1 cellular context compared by ENCODE assay signal in the genomic region with DNA sequence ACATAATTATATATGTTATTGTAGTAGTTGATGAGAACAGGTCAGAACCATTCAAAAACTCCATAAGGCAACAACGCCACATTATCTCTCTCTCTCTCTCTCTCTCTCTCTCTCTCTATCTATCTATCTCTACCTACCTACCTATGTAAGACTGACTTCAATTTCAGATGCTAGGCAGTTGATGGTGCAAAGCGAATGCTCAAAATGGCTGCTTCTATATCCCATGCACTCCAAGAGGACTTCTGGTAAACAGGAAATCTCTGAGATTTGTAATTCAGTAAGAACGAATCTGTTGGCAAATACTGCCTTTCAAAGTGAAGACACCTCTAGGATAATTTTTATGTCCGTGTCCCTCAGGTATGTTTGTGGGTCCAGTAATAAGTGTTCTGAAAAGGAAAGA.
TF ChIP-seq lines count a peak whose summit lies in the region.

No MANE protein-coding gene starts in this region.

TF ChIP-seq in HepG2, 621 proteins besides CTCF, POLR2A, EP300 and RAD21:
- TF ChIP-seq XBP1 (CRISPR knock-in tag; IDR thresholded peaks at IDR 0.05) (no peak), CENPT (CRISPR knock-in tag; IDR thresholded peaks at IDR 0.05; ENCODE audit: low read depth) (no peak), ARNT2 (CRISPR knock-in tag; IDR thresholded peaks at IDR 0.05; ENCODE audit: low read depth) (no peak), BHLHE40 (IDR thresholded peaks at IDR 0.05; ENCODE audit: low read length) (no peak), UBTF (CRISPR knock-in tag; IDR thresholded peaks at IDR 0.05) (no peak), GMEB2 (CRISPR knock-in tag; IDR thresholded peaks at IDR 0.05; ENCODE audit: low read depth) (no peak), PHF5A (CRISPR knock-in tag; IDR thresholded peaks at IDR 0.05; ENCODE audit: low read depth, unreplicated experiment) (no peak), ZNF510 (CRISPR knock-in tag; IDR thresholded peaks at IDR 0.05; ENCODE audit: low read depth) (no peak), SMAD1 (CRISPR knock-in tag; IDR thresholded peaks at IDR 0.05; ENCODE audit: borderline replicate concordance, low read depth) (no peak)
